19 cellular contexts compared by ENCODE assay signal in genomic region chr11:45606514-45607024, GRCh38. TPM values are rescaled to one million over a fixed set of nuclear protein-coding genes. Genes with fewer than 3 reads are reported as not detected.
DNase-seq lines count a peak whose midpoint lies in the region; ATAC-seq, FAIRE-seq and TF ChIP-seq lines count a peak whose summit lies in the region.
"Had no signal": no experiment of that assay in that cellular context is flagged by ENCODE, and none has a peak within 500 bp of the region (broad histone marks: within the 10 kb centered on the region; RNA-seq: fewer than 3 reads in every experiment).

No MANE protein-coding gene starts in this region.

- intact Hi-C loops in HepG2 (cut with micrococcal nuclease; ENCODE audit: unreplicated experiment), result no loop called here
- intact Hi-C loops in right lobe of liver (cut with DNase I), result no loop called here
- intact Hi-C loops in Calu3 (cut with micrococcal nuclease; ENCODE audit: unreplicated experiment), result no loop called here
- intact Hi-C loops in left cardiac atrium (cut with DNase I), result no loop called here
- intact Hi-C loops in naive thymus-derived CD4-positive, alpha-beta T cell (cut with micrococcal nuclease), result no loop called here

- TF ChIP-seq POLR2A in HepG2 (IDR thresholded peaks at IDR 0.05; ENCODE audit: insufficient read depth in 1 of 2, low read depth in 2 of 2, low read length in 2 of 2), result no peak
- no peak for TF ChIP-seq POLR2A in right lobe of liver (IDR thresholded peaks at IDR 0.05)

- no peaks in the 10 kb centered on the region for H3K9me3 ChIP-seq in HepG2 (ENCODE audit: low read length)
- no peaks in the 10 kb centered on the region for H3K9me3 ChIP-seq in right lobe of liver
- H3K9me3 ChIP-seq in iPS DF 6.9 (ENCODE audit: control insufficient read depth, insufficient read depth, low read length), result no peaks in the 10 kb centered on the region
- H3K9me3 ChIP-seq in naive thymus-derived CD4-positive, alpha-beta T cell (ENCODE audit: control insufficient read depth in 2 of 3, low read length in 3 of 3), result no peaks in the 10 kb centered on the region
- H3K9me3 ChIP-seq: upper lobe of right lung had no signal

- H3K4me3 ChIP-seq in HepG2 (replicated peaks in 1 of 3; ENCODE audit: insufficient read depth in 1 of 3, low read depth in 2 of 3, low read length in 3 of 3) (no peak overlapping the region), right lobe of liver (no peak overlapping the region), iPS DF 6.9 (ENCODE audit: low read length) (no peak overlapping the region)
- no peak overlapping the region for H3K4me3 ChIP-seq in naive thymus-derived CD4-positive, alpha-beta T cell (ENCODE audit: low read length)
- H3K4me3 ChIP-seq: esophagus squamous epithelium, GM23248, lung, skin epidermis, upper lobe of right lung had no signal

- FAIRE-seq in HepG2 (lab: Jason Lieb, UNC), result no peak

- H3K27ac Mint-ChIP-seq in Calu3 (ENCODE audit: unreplicated experiment), result no peak overlapping the region
- no peak overlapping the region for H3K27ac Mint-ChIP-seq in naive thymus-derived CD4-positive, alpha-beta T cell

- H3K27me3 Mint-ChIP-seq in Calu3 (ENCODE audit: unreplicated experiment), result peaks cover 96% of the 10 kb centered on the region
- H3K27me3 Mint-ChIP-seq in naive thymus-derived CD4-positive, alpha-beta T cell, result peaks cover 26 to 66% (median 50%) of the 10 kb centered on the region in 5 donors

- no peak for TF ChIP-seq CTCF in HepG2 (CRISPR knock-in tag; IDR thresholded peaks at IDR 0.05)
- no peak for TF ChIP-seq CTCF in right lobe of liver (IDR thresholded peaks at IDR 0.05)
- TF ChIP-seq CTCF in Calu3 (IDR thresholded peaks at IDR 0.05; ENCODE audit: unreplicated experiment), result no peak

- TF ChIP-seq EP300 in HepG2 (IDR thresholded peaks at IDR 0.05; ENCODE audit: low read depth in 2 of 2, low read length in 2 of 2) (no peak), HepG2 (CRISPR knock-in tag; IDR thresholded peaks at IDR 0.05; ENCODE audit: borderline replicate concordance) (no peak)

- no peaks in the 10 kb centered on the region for H3K4me1 ChIP-seq in HepG2 (ENCODE audit: insufficient read depth, low read length)
- H3K4me1 ChIP-seq in right lobe of liver, result no peaks in the 10 kb centered on the region
- peaks cover 1% of the 10 kb centered on the region; the same call in 1 of the 2 replicates for H3K4me1 ChIP-seq in iPS DF 6.9 (ENCODE audit: control insufficient read depth, insufficient read depth, low read length)
- H3K4me1 ChIP-seq in naive thymus-derived CD4-positive, alpha-beta T cell (ENCODE audit: control insufficient read depth in 2 of 2, insufficient read depth in 2 of 2, low read length in 2 of 2), result no peaks in the 10 kb centered on the region
- H3K4me1 ChIP-seq: esophagus squamous epithelium had no signal

- no peak overlapping the region for H3K27ac ChIP-seq in HepG2 (ENCODE audit: extremely low read length, insufficient read depth, low read length)
- H3K27ac ChIP-seq in right lobe of liver, result no peak overlapping the region
- no peak overlapping the region for H3K27ac ChIP-seq in iPS DF 6.9 (ENCODE audit: low read length)
- no peak overlapping the region for H3K27ac ChIP-seq in naive thymus-derived CD4-positive, alpha-beta T cell (ENCODE audit: low read depth, low read length)
- H3K27ac ChIP-seq: esophagus squamous epithelium, GM23248, skin epidermis, upper lobe of right lung had no signal

- no peaks in the 10 kb centered on the region for H4K20me1 ChIP-seq in HepG2 (ENCODE audit: insufficient read depth, low read length)

- H3K36me3 ChIP-seq in HepG2 (replicated peaks in 1 of 2; ENCODE audit: control insufficient read depth in 1 of 2, insufficient read depth in 2 of 2, low read length in 2 of 2) (no peaks in the 10 kb centered on the region), right lobe of liver (no peaks in the 10 kb centered on the region), iPS DF 6.9 (ENCODE audit: control insufficient read depth, insufficient read depth, low read length) (no peaks in the 10 kb centered on the region)
- no peaks in the 10 kb centered on the region for H3K36me3 ChIP-seq in naive thymus-derived CD4-positive, alpha-beta T cell (ENCODE audit: control insufficient read depth in 2 of 3, insufficient read depth in 3 of 3, low read length in 3 of 3)
- H3K36me3 ChIP-seq: esophagus squamous epithelium, upper lobe of right lung, WERI-Rb-1 had no signal

- peaks cover 0 to 11% of the 10 kb centered on the region in 2 experiments; a peak in 2 of 5 replicates for H3K27me3 ChIP-seq in HepG2 (ENCODE audit: control insufficient read depth in 1 of 2, insufficient read depth in 2 of 2, low read length in 2 of 2)
- H3K27me3 ChIP-seq in right lobe of liver, result no peaks in the 10 kb centered on the region
- no peaks in the 10 kb centered on the region for H3K27me3 ChIP-seq in iPS DF 6.9 (ENCODE audit: control insufficient read depth, insufficient read depth, low read length)
- H3K27me3 ChIP-seq in naive thymus-derived CD4-positive, alpha-beta T cell (ENCODE audit: control insufficient read depth in 2 of 2, insufficient read depth in 2 of 2, low read length in 2 of 2), result no peaks in the 10 kb centered on the region

- POLR2A ChIA-PET in HepG2 (lab: Yijun Ruan, JAX), result no interaction called here
- POLR2A ChIA-PET in naive thymus-derived CD4-positive, alpha-beta T cell (lab: Charles Lee), result no interaction called here

- 2% methylated on average over 7 of the region's 7 CpGs for whole genome bisulfite sequencing in HepG2 (ENCODE audit: low lambda C conversion rate)
- WGBS in right lobe of liver (ENCODE audit: insufficient coverage, low coverage, low lambda C conversion rate, missing lambda C conversion rate), result no CpG with 5 or more reads among the region's 7 CpGs
- no CpG with 5 or more reads among the region's 7 CpGs for WGBS in iPS DF 6.9 (ENCODE audit: insufficient coverage, insufficient read length)

- ATAC-seq in HepG2 (no peak), right lobe of liver (no peak), left cardiac atrium (no peak)
- ATAC-seq in naive thymus-derived CD4-positive, alpha-beta T cell, result no peak
- ATAC-seq: upper lobe of right lung had no signal

- no peak overlapping the region for H3K4me3 Mint-ChIP-seq in Calu3 (ENCODE audit: low read depth, unreplicated experiment)
- no peak overlapping the region for H3K4me3 Mint-ChIP-seq in naive thymus-derived CD4-positive, alpha-beta T cell

- BruUV-seq in HepG2 (replicated peaks; lab: Mats Ljungman, UMichigan) (no TSS peak), Calu3 (replicated peaks; lab: Mats Ljungman, UMichigan) (no TSS peak)

- H3K79me2 ChIP-seq in HepG2 (ENCODE audit: insufficient read depth, low read length), result no peaks in the 10 kb centered on the region

- H3K36me3 Mint-ChIP-seq in Calu3 (ENCODE audit: insufficient read depth, unreplicated experiment), result no peaks in the 10 kb centered on the region
- H3K36me3 Mint-ChIP-seq in naive thymus-derived CD4-positive, alpha-beta T cell, result no peaks in the 10 kb centered on the region

- no peak for DNase-seq in HepG2 (ENCODE audit: low spot score)
- no peak for DNase-seq in right lobe of liver
- DNase-seq in SK-N-DZ (ENCODE audit: low spot score), result peak; percentile 27
- DNase-seq in iPS DF 6.9 (ENCODE audit: low read depth, low spot score), result peak; percentile 47
- DNase-seq in Calu3, result no peak
- DNase-seq in germinal center (ENCODE audit: low spot score), result no peak
- DNase-seq in left cardiac atrium, result no peak
- no peak for DNase-seq in naive thymus-derived CD4-positive, alpha-beta T cell
- DNase-seq: aorta; esophagus squamous epithelium; GM23248; IMR-90; NCI-H526 treated with DMSO at 0.1 percent for 48 hours; stimulated activated naive CD4-positive, alpha-beta T cell; T-helper 1 cell; upper lobe of right lung; WERI-Rb-1 had no signal

- no peak overlapping the region for H3K9ac ChIP-seq in HepG2 (ENCODE audit: insufficient read depth, low read depth, low read length)
- H3K9ac ChIP-seq: GM23248 had no signal

- no peak for TF ChIP-seq RAD21 in HepG2 (CRISPR knock-in tag; IDR thresholded peaks at IDR 0.05)

- CTCF ChIA-PET in HepG2 (lab: Yijun Ruan, JAX; ENCODE audit: low intra/inter-chr PET ratio, low total read pairs), result no interaction called here
- CTCF ChIA-PET in Calu3 (lab: Charles Lee), result no interaction called here
- CTCF ChIA-PET in naive thymus-derived CD4-positive, alpha-beta T cell (lab: Charles Lee), result no interaction called here

- no peaks in the 10 kb centered on the region for H3K4me1 Mint-ChIP-seq in Calu3 (ENCODE audit: low read depth, unreplicated experiment)
- no peaks in the 10 kb centered on the region for H3K4me1 Mint-ChIP-seq in naive thymus-derived CD4-positive, alpha-beta T cell

- no peak overlapping the region for H3K4me2 ChIP-seq in HepG2 (ENCODE audit: low read depth, low read length)

- H2AFZ ChIP-seq in HepG2 (ENCODE audit: low read length), result no peak overlapping the region
- H2AFZ ChIP-seq: GM23248 had no signal

- H3K9me3 Mint-ChIP-seq in Calu3 (ENCODE audit: low read depth, unreplicated experiment), result no peaks in the 10 kb centered on the region
- H3K9me3 Mint-ChIP-seq in naive thymus-derived CD4-positive, alpha-beta T cell, result peaks cover 0 to 6% (median 0%) of the 10 kb centered on the region in 11 donors

- in situ Hi-C loops in HepG2 (cut with HindIII; ENCODE audit: extremely low pct_ligation_motif_present, low pct_unique_long_range_greater_than_20kb), result no loop called here

RNA-seq across cellular contexts. Expression of gene CHST1, which starts 58.9 kb away (rescaled TPM):
- not detected in 2 replicates for total RNA-seq in HepG2 (2016; rRNA removed; fragmentation: Illumina TruSeq; extraction: Trizol)
- total RNA-seq in HepG2 (2016; cell fraction: cytosol; rRNA removed; fragmentation: Illumina TruSeq; extraction: Trizol; ENCODE audit: low read depth), result not detected in 2 replicates
- not detected in 2 replicates for total RNA-seq in HepG2 (2016; cell fraction: insoluble cytoplasmic fraction; rRNA removed; fragmentation: Illumina TruSeq; extraction: Trizol)
- not detected in 2 replicates for total RNA-seq in HepG2 (2016; cell fraction: membrane; rRNA removed; fragmentation: Illumina TruSeq; extraction: Trizol)
- total RNA-seq in HepG2 (2016; cell fraction: nucleus; rRNA removed; fragmentation: Illumina TruSeq; extraction: Trizol), result not detected in 2 replicates
- polyA plus RNA-seq in HepG2 (2011; rRNA removed), result not detected in 2 replicates
- polyA plus RNA-seq in HepG2 (2011; cell fraction: cytosol; rRNA removed), result not detected in 2 replicates
- not detected in 2 replicates for polyA plus RNA-seq in HepG2 (2011; cell fraction: nucleus; rRNA removed)
- polyA plus RNA-seq in HepG2 (2012), result not detected in 2 replicates
- polyA plus RNA-seq in HepG2 (2016; cell fraction: cytosol; fragmentation: Illumina TruSeq; extraction: Trizol; ENCODE audit: low read depth), result not detected in 2 replicates
- polyA plus RNA-seq in HepG2 (2016; cell fraction: insoluble cytoplasmic fraction; fragmentation: Illumina TruSeq; extraction: Trizol; ENCODE audit: low read depth), result not detected in 2 replicates
- polyA plus RNA-seq in HepG2 (2016; cell fraction: membrane; fragmentation: Illumina TruSeq; extraction: Trizol; ENCODE audit: low read depth), result not detected in 2 replicates
- polyA plus RNA-seq in HepG2 (2016; cell fraction: nucleus; fragmentation: Illumina TruSeq; extraction: Trizol; ENCODE audit: insufficient read depth, low read depth), result not detected in 2 replicates
- polyA minus RNA-seq in HepG2 (2011; rRNA and poly(A)+ RNA removed; ENCODE audit: low replicate concordance), result not detected in 2 replicates
- not detected in 2 replicates for polyA minus RNA-seq in HepG2 (2011; cell fraction: cytosol; rRNA and poly(A)+ RNA removed)
- polyA minus RNA-seq in HepG2 (2011; cell fraction: nucleus; rRNA and poly(A)+ RNA removed), result not detected in 2 replicates
- 1 to 10 TPM in 3 of 6 experiments, under 1 TPM in 3; 0.49 to 1.6 (median 0.92) TPM for total RNA-seq in right lobe of liver
- 0.08 TPM in 1 of 2 replicates, not detected in the other for polyA plus RNA-seq in SK-N-DZ (2014; cell fraction: cytosol; rRNA removed)
- polyA plus RNA-seq in SK-N-DZ (2014; cell fraction: nucleus; rRNA removed), result 0.25 and 0.75 TPM in 2 replicates
- not detected in 2 replicates for total RNA-seq in Calu3 (2022)
- total RNA-seq in left cardiac atrium, result 1 to 10 TPM; 3.2 to 3.5 TPM
- total RNA-seq in naive thymus-derived CD4-positive, alpha-beta T cell, result not detected
- polyA plus RNA-seq in naive thymus-derived CD4-positive, alpha-beta T cell, result not detected
- total RNA-seq: GM23248, IMR-90 had no signal

Comparison
In these comparisons a context has a peak if more than half of its experiments do, and no peak if none do; other contexts are left out.
1. DNase-seq: peak in SK-N-DZ (single experiment) and iPS DF 6.9 (single experiment); none in HepG2 (single experiment), right lobe of liver (0 of 3), Calu3 (single experiment), germinal center (single experiment), left cardiac atrium (single experiment) and naive thymus-derived CD4-positive, alpha-beta T cell (0 of 9).